In the genomic region with DNA sequence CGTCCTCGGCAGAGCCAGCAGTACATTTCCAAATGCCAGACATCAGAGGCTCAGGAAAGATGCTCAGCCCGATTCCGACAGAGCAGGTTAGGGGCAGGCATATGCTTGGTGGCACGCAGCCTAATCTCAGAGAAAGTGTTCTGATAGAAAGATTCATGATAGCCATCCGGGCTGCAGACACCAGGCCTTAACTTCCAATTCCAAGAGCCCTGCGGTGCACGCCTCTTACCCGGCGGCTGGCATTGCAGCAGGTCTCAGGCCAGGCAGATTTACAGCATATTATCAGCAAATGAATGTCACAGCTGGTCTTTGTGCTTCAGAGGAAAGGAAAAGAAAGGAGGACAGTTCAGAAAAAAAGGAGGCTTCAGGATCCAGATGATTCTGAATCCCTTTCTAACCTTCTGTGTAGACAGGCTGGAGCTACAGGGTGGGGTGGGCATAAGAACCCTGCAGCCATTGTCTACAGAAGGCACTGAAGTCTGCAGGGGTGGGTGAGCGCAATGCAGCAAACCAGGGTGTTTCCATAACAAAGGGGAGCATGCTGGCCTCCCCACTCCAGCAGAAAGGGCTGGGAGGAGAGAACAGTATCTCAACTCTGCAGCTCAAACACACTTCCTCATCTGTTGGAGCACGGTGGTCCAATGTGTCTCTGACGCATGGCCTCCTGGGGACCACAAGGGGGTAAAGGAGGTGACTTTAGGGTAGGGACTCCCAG, we compare ENCODE assay signal across 18 cellular contexts.
A peak's percentile ranks its signal among the peaks of the same experiment; 100 is the strongest.
DNase-seq lines count a peak whose midpoint lies in the region; ATAC-seq and TF ChIP-seq lines count a peak whose summit lies in the region.
"Had no signal": no experiment of that assay in that cellular context is flagged by ENCODE, and none has a peak within 500 bp of the region (broad histone marks: within the 10 kb centered on the region; RNA-seq: fewer than 3 reads in every experiment).

No MANE protein-coding gene starts in this region.

- H3K36me3 Mint-ChIP-seq in GM23338 (ENCODE audit: low read depth) (no peaks in the 10 kb centered on the region), glutamatergic neuron (ENCODE audit: unreplicated experiment) (peaks cover 4% of the 10 kb centered on the region), nephron progenitor cell (ENCODE audit: low read depth) (no peaks in the 10 kb centered on the region)
- no peaks in the 10 kb centered on the region for H3K36me3 Mint-ChIP-seq in activated T-helper 17 cell treated with anti-CD3 and anti-CD28 coated beads, Interleukin-2, amount 50 U/mL, for 72 hours (ENCODE audit: low read depth)
- H3K36me3 Mint-ChIP-seq: CD4-positive, alpha-beta memory T cell; IgD-negative memory B cell had no signal

- H3K27me3 Mint-ChIP-seq in GM23338 (ENCODE audit: insufficient read depth, low read depth, poor library complexity) (peaks cover 16% of the 10 kb centered on the region), glutamatergic neuron (ENCODE audit: unreplicated experiment) (peaks cover 2% of the 10 kb centered on the region), nephron progenitor cell (ENCODE audit: low read depth, poor library complexity) (peaks cover 8% of the 10 kb centered on the region)
- peaks cover 14% of the 10 kb centered on the region for H3K27me3 Mint-ChIP-seq in activated T-helper 17 cell treated with anti-CD3 and anti-CD28 coated beads, Interleukin-2, amount 50 U/mL, for 72 hours

- DNase-seq in GM23338 (ENCODE audit: low spot score) (peak; percentile 62), SK-N-MC (ENCODE audit: low read depth, low spot score) (no peak), glutamatergic neuron (no peak), nephron progenitor cell (no peak), AG20443 (ENCODE audit: low spot score) (no peak), brain microvascular endothelial cell (no peak), tibial artery (no peak)
- DNase-seq: CD4-positive, alpha-beta memory T cell; DMS153; Karpas-422; NCI-H1048; NCI-H1436; NCI-H2029; NCI-H446; NCI-H69; Peyer's patch had no signal

- TF ChIP-seq CTCF in GM23338 (conservative IDR thresholded peaks at IDR 0.05; ENCODE audit: low read depth in 2 of 2) (no peak), glutamatergic neuron (IDR thresholded peaks at IDR 0.05; ENCODE audit: partially characterized antibody, unreplicated experiment) (no peak), nephron progenitor cell (IDR thresholded peaks at IDR 0.05) (no peak), brain microvascular endothelial cell (IDR thresholded peaks at IDR 0.05; ENCODE audit: low read depth, low read length, missing control alignments) (no peak), tibial artery (IDR thresholded peaks at IDR 0.05) (no peak)

- peaks cover 40% of the 10 kb centered on the region for H3K4me1 Mint-ChIP-seq in GM23338
- H3K4me1 Mint-ChIP-seq in glutamatergic neuron (ENCODE audit: low read depth, unreplicated experiment) = peaks cover 3% of the 10 kb centered on the region
- H3K4me1 Mint-ChIP-seq in nephron progenitor cell = no peaks in the 10 kb centered on the region
- no peaks in the 10 kb centered on the region for H3K4me1 Mint-ChIP-seq in activated T-helper 17 cell treated with anti-CD3 and anti-CD28 coated beads, Interleukin-2, amount 50 U/mL, for 72 hours
- H3K4me1 Mint-ChIP-seq: CD4-positive, alpha-beta memory T cell; IgD-negative memory B cell had no signal

- H3K27ac Mint-ChIP-seq in GM23338 = peak overlapping the region; percentile 63; the same call in 1 of the 2 replicates
- peak overlapping the region; percentile 50 for H3K27ac Mint-ChIP-seq in glutamatergic neuron (ENCODE audit: unreplicated experiment)
- no peak overlapping the region for H3K27ac Mint-ChIP-seq in nephron progenitor cell
- H3K27ac Mint-ChIP-seq in activated T-helper 17 cell treated with anti-CD3 and anti-CD28 coated beads, Interleukin-2, amount 50 U/mL, for 72 hours = no peak overlapping the region
- H3K27ac Mint-ChIP-seq: CD4-positive, alpha-beta memory T cell; IgD-negative memory B cell had no signal

- H3K4me2 ChIP-seq in GM23338 = peak overlapping the region; percentile 39

- H3K79me2 ChIP-seq in GM23338 (replicated peaks; ENCODE audit: insufficient read depth) = no peaks in the 10 kb centered on the region

- peaks cover 34% of the 10 kb centered on the region for H3K4me1 ChIP-seq in GM23338 (ENCODE audit: insufficient read depth)
- peaks cover 0 to 7% (median 0%) of the 10 kb centered on the region in 4 donors for H3K4me1 ChIP-seq in tibial artery
- H3K4me1 ChIP-seq: Peyer's patch had no signal

- H3K4me3 Mint-ChIP-seq in GM23338 = no peak overlapping the region
- H3K4me3 Mint-ChIP-seq in glutamatergic neuron (ENCODE audit: unreplicated experiment) = no peak overlapping the region
- H3K4me3 Mint-ChIP-seq in nephron progenitor cell = peak overlapping the region; percentile 9
- H3K4me3 Mint-ChIP-seq in activated T-helper 17 cell treated with anti-CD3 and anti-CD28 coated beads, Interleukin-2, amount 50 U/mL, for 72 hours = no peak overlapping the region
- H3K4me3 Mint-ChIP-seq: CD4-positive, alpha-beta memory T cell; IgD-negative memory B cell had no signal

- H3K36me3 ChIP-seq in GM23338 (ENCODE audit: insufficient read depth) = no peaks in the 10 kb centered on the region
- H3K36me3 ChIP-seq in SK-N-MC (ENCODE audit: insufficient read depth, low read length) = no peaks in the 10 kb centered on the region
- no peaks in the 10 kb centered on the region for H3K36me3 ChIP-seq in brain microvascular endothelial cell (replicated peaks)
- H3K36me3 ChIP-seq in tibial artery = no peaks in the 10 kb centered on the region
- H3K36me3 ChIP-seq: Peyer's patch had no signal

- H3K9ac ChIP-seq in SK-N-MC (ENCODE audit: insufficient read length) = no peak overlapping the region

- peak; percentile 81 for ATAC-seq in GM23338
- ATAC-seq in activated T-helper 17 cell treated with anti-CD3 and anti-CD28 coated beads, Interleukin-2, amount 50 U/mL, for 72 hours (replicated peaks) = no peak

- H3K4me3 ChIP-seq in GM23338 (0 out of 2 replicates have a peak overlapping the region, but pooled peaks have one; percentile 4), SK-N-MC (no peak overlapping the region), brain microvascular endothelial cell (ENCODE audit: low read depth, low read length) (no peak overlapping the region), tibial artery (no peak overlapping the region)
- H3K4me3 ChIP-seq: Peyer's patch had no signal

- peak overlapping the region; percentile 79 for H2AFZ ChIP-seq in GM23338

- no peaks in the 10 kb centered on the region for H3K27me3 ChIP-seq in GM23338 (ENCODE audit: insufficient read depth)
- no peaks in the 10 kb centered on the region for H3K27me3 ChIP-seq in brain microvascular endothelial cell (replicated peaks)
- H3K27me3 ChIP-seq in tibial artery = no peaks in the 10 kb centered on the region
- H3K27me3 ChIP-seq: Peyer's patch had no signal

- in situ Hi-C loops in brain microvascular endothelial cell (cut with HindIII; ENCODE audit: low pct_ligation_motif_present, low sequenced_read_pairs) = no loop called here

- no peaks in the 10 kb centered on the region for H3K9me2 ChIP-seq in GM23338 (ENCODE audit: insufficient read depth)

- peaks cover 5% of the 10 kb centered on the region; the same call in 1 of the 2 replicates for H3F3A ChIP-seq in GM23338 (replicated peaks; ENCODE audit: low read depth)

- H3K9me3 ChIP-seq in SK-N-MC (ENCODE audit: low read depth, low read length) (no peaks in the 10 kb centered on the region), tibial artery (no peaks in the 10 kb centered on the region)
- H3K9me3 ChIP-seq: Peyer's patch had no signal

- peaks cover 5% of the 10 kb centered on the region; the same call in 2 of the 3 replicates for H3K9me3 Mint-ChIP-seq in GM23338
- H3K9me3 Mint-ChIP-seq in glutamatergic neuron (ENCODE audit: unreplicated experiment) = peaks cover 6% of the 10 kb centered on the region
- H3K9me3 Mint-ChIP-seq in nephron progenitor cell = peaks cover 4% of the 10 kb centered on the region
- H3K9me3 Mint-ChIP-seq in activated T-helper 17 cell treated with anti-CD3 and anti-CD28 coated beads, Interleukin-2, amount 50 U/mL, for 72 hours = peaks cover 6% of the 10 kb centered on the region

- no peaks in the 10 kb centered on the region for H4K20me1 ChIP-seq in GM23338 (replicated peaks; ENCODE audit: insufficient read depth)

- intact Hi-C loops in tibial artery (cut with DNase I; ENCODE audit: low total_unique reads) = no loop called here

- H3K27ac ChIP-seq in GM23338 (ENCODE audit: low read depth) (peak overlapping the region; percentile 61), SK-N-MC (peak overlapping the region; percentile 70; the same call in 1 of the 2 replicates), brain microvascular endothelial cell (no peak overlapping the region), tibial artery (no peak overlapping the region)
- H3K27ac ChIP-seq: Peyer's patch had no signal

TF ChIP-seq in GM23338, 12 proteins besides CTCF, POLR2A, EP300 and RAD21 (continues in another document):
- TF ChIP-seq ZNF331 (CRISPR knock-in tag; IDR thresholded peaks at IDR 0.05; ENCODE audit: low read depth) = no peak

Comparison
In these comparisons a context has a peak if more than half of its experiments do, and no peak if none do; other contexts are left out.
1. H3K27ac ChIP-seq: peak in GM23338 (single experiment) and SK-N-MC (single experiment); none in brain microvascular endothelial cell (single experiment) and tibial artery (0 of 2).
2. H3K27ac Mint-ChIP-seq: peak in GM23338 (single experiment) and glutamatergic neuron (single experiment); none in nephron progenitor cell (single experiment) and activated T-helper 17 cell treated with anti-CD3 and anti-CD28 coated beads, Interleukin-2, amount 50 U/mL, for 72 hours (single experiment).